14 cellular contexts compared by ENCODE assay signal in genomic region chr3:99921377-99921695, GRCh38.
A peak's percentile ranks its signal among the peaks of the same experiment; 100 is the strongest.
DNase-seq lines count a peak whose midpoint lies in the region; ATAC-seq and TF ChIP-seq lines count a peak whose summit lies in the region.
"Had no signal": no experiment of that assay in that cellular context is flagged by ENCODE, and none has a peak within 500 bp of the region (broad histone marks: within the 10 kb centered on the region; RNA-seq: fewer than 3 reads in every experiment).

No MANE protein-coding gene starts in this region.

- TF ChIP-seq CTCF in colonic mucosa (IDR thresholded peaks at IDR 0.05) (no peak), suprapubic skin (IDR thresholded peaks at IDR 0.05) (no peak)

- intact Hi-C loops in colonic mucosa (cut with DNase I) = no loop called here

- no peaks in the 10 kb centered on the region for H3K9me3 ChIP-seq in HUES6 (ENCODE audit: control insufficient read depth, insufficient read depth, low read depth, low read length)
- no peaks in the 10 kb centered on the region for H3K9me3 ChIP-seq in colonic mucosa
- no peaks in the 10 kb centered on the region for H3K9me3 ChIP-seq in mucosa of rectum (ENCODE audit: control insufficient read depth in 2 of 2, low read length in 2 of 2)
- H3K9me3 ChIP-seq in suprapubic skin = no peaks in the 10 kb centered on the region

- H3K27me3 ChIP-seq in HUES6 (ENCODE audit: control insufficient read depth, insufficient read depth, low read length) (no peaks in the 10 kb centered on the region), colonic mucosa (no peaks in the 10 kb centered on the region), mucosa of rectum (ENCODE audit: control insufficient read depth in 2 of 2, insufficient read depth in 2 of 2, low read length in 2 of 2) (no peaks in the 10 kb centered on the region), suprapubic skin (no peaks in the 10 kb centered on the region)

- H3K9ac ChIP-seq in HUES6 (ENCODE audit: low read length) (no peak overlapping the region), colonic mucosa (ENCODE audit: low read depth in 2 of 2, low read length in 2 of 2) (peak overlapping the region in 1 of 2 donors; percentile 49), mucosa of rectum (ENCODE audit: low read depth in 1 of 2, low read length in 2 of 2) (peak overlapping the region in 1 of 2 donors; percentile 33)

- no peak overlapping the region for H3K4me3 ChIP-seq in HUES6 (ENCODE audit: low read depth, low read length)
- H3K4me3 ChIP-seq in colonic mucosa = no peak overlapping the region
- H3K4me3 ChIP-seq in mucosa of rectum (ENCODE audit: low read length in 2 of 2) = peak overlapping the region; percentile 27 to 44
- H3K4me3 ChIP-seq in suprapubic skin = no peak overlapping the region

- peaks cover 35% of the 10 kb centered on the region for H3K4me1 ChIP-seq in HUES6 (ENCODE audit: control insufficient read depth, insufficient read depth, low read length)
- H3K4me1 ChIP-seq in colonic mucosa = peaks cover 10% of the 10 kb centered on the region
- H3K4me1 ChIP-seq in mucosa of rectum (ENCODE audit: control insufficient read depth in 2 of 2, insufficient read depth in 2 of 2, low read length in 2 of 2) = peaks cover 9 to 32% of the 10 kb centered on the region in 2 donors
- H3K4me1 ChIP-seq in suprapubic skin = peaks cover 47% of the 10 kb centered on the region

- H3K27ac ChIP-seq in HUES6 (ENCODE audit: low read depth, low read length) (0 out of 2 replicates have a peak overlapping the region, but pooled peaks have one; percentile 48), colonic mucosa (peak overlapping the region; percentile 58), mucosa of rectum (ENCODE audit: low read depth in 2 of 2, low read length in 2 of 2) (peak overlapping the region; percentile 86 to 90), suprapubic skin (peak overlapping the region; percentile 65)

- DNase-seq in colonic mucosa (no peak), suprapubic skin (ENCODE audit: low spot score in 2 of 2) (no peak), MV-4-11 (lab: John Stamatoyannopoulos, UW) (no peak), NCI-H2081 treated with DMSO at 0.1 percent for 48 hours (lab: John Stamatoyannopoulos, UW) (no peak)
- DNase-seq: activated naive CD8-positive, alpha-beta T cell treated with anti-CD3 and anti-CD28 coated beads for 36 hours; activated T-cell treated with anti-CD3 and anti-CD28 coated beads for 4 hours; C1 segment of cervical spinal cord; EL; kidney glomerular epithelial cell; NCI-H1694 treated with DMSO at 0.1 percent for 48 hours had no signal

- ATAC-seq in HG02759 (IDR thresholded peaks at IDR 0.05; ENCODE audit: unreplicated experiment) (no peak), GM18907 (IDR thresholded peaks at IDR 0.05; ENCODE audit: unreplicated experiment) (no peak)

- no peaks in the 10 kb centered on the region for H3K36me3 ChIP-seq in HUES6 (ENCODE audit: control insufficient read depth, insufficient read depth, low read length)
- no peaks in the 10 kb centered on the region for H3K36me3 ChIP-seq in colonic mucosa
- no peaks in the 10 kb centered on the region for H3K36me3 ChIP-seq in mucosa of rectum (ENCODE audit: control insufficient read depth in 2 of 2, insufficient read depth in 2 of 2, low read length in 2 of 2)
- H3K36me3 ChIP-seq in suprapubic skin = no peaks in the 10 kb centered on the region

- 92% methylated on average over 1 of the region's 1 CpG for WGBS in suprapubic skin

- no peak for TF ChIP-seq POLR2A in suprapubic skin (IDR thresholded peaks at IDR 0.05)

- no peak for TF ChIP-seq EP300 in suprapubic skin (IDR thresholded peaks at IDR 0.05)

Comparison
In these comparisons a context has a peak if more than half of its experiments do, and no peak if none do; other contexts are left out.
1. H3K4me3 ChIP-seq: peak in mucosa of rectum (2 of 2); none in HUES6 (single experiment), colonic mucosa (single experiment) and suprapubic skin (single experiment).
2. Peak in every context shown above with its lines, with median percentiles within 50 percentile points of each other: H3K27ac ChIP-seq.